In the genomic region with DNA sequence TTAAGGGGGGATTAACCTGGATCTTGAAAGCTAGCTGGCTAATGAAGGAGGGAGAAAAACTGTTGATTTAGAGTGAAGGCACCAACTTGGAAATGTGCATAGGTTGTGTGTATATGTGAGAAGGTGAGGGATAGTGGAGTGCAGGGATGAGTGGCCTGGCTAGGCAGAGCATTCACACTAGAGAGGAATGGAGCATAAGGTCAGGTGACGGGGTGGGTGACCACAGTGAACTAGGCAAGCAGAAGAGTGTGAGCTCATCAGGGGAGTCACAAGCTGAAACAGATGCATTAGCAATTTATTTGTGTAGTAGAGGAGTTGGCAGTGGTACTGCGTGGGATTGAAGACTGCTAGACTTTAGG, we compare ENCODE assay signal across 31 cellular contexts. TPM values are rescaled to one million over a fixed set of nuclear protein-coding genes. Genes with fewer than 3 reads are reported as not detected.
A peak's percentile ranks its signal among the peaks of the same experiment; 100 is the strongest.
DNase-seq lines count a peak whose midpoint lies in the region; ATAC-seq and TF ChIP-seq lines count a peak whose summit lies in the region.
"Had no signal": no experiment of that assay in that cellular context is flagged by ENCODE, and none has a peak within 500 bp of the region (broad histone marks: within the 10 kb centered on the region; RNA-seq: fewer than 3 reads in every experiment).

No MANE protein-coding gene starts in this region.

- H3K27me3 ChIP-seq in mesenchymal stem cell (ENCODE audit: control insufficient read depth in 1 of 2, insufficient read depth in 1 of 2, low read length in 2 of 2): no peaks in the 10 kb centered on the region
- no peaks in the 10 kb centered on the region for H3K27me3 ChIP-seq in GM23248 (replicated peaks; ENCODE audit: insufficient read depth)
- H3K27me3 ChIP-seq: BLaER1, pancreas, sigmoid colon, stomach, tibial artery had no signal

- H3K4me2 ChIP-seq in mesenchymal stem cell (ENCODE audit: low read length, poor library complexity, severe bottlenecking) (no peak overlapping the region), GM23248 (ENCODE audit: unreplicated experiment) (no peak overlapping the region)
- H3K4me2 ChIP-seq: BLaER1, SK-N-SH had no signal

- H2BK120ac ChIP-seq in mesenchymal stem cell (ENCODE audit: low read depth, low read length): no peak overlapping the region

- DNase-seq in WTC11 (ENCODE audit: low spot score) (no peak), mesenchymal stem cell (no peak), GM23248 (no peak)
- DNase-seq in activated CD8-positive, alpha-beta memory T cell treated with anti-CD3 and anti-CD28 coated beads, Interleukin-2, amount 50 U/mL, for 4 hours: no peak
- DNase-seq: activated CD4-positive, alpha-beta T cell treated with anti-CD3 and anti-CD28 coated beads for 4 hours; activated gamma-delta T cell treated with Interleukin-2 at 50 U/mL for 16 hours; activated naive CD8-positive, alpha-beta T cell treated with anti-CD3 and anti-CD28 coated beads, Interleukin-2, amount 50 U/mL, for 24 hours; activated T-cell treated with anti-CD3 and anti-CD28 coated beads, Interleukin-2, amount 50 U/mL, for 4 hours; COR-L47; endodermal cell; GF-D8; Karpas-422; NCI-H1048; NCI-H1694; NCI-H446 treated with DMSO at 0.1 percent for 48 hours; sigmoid colon; SK-N-SH; stomach; T-helper 17 cell; tibial artery had no signal

- H3K79me1 ChIP-seq in mesenchymal stem cell (replicated peaks; ENCODE audit: low read length, poor library complexity, severe bottlenecking): no peaks in the 10 kb centered on the region

- in situ Hi-C loops in GM23248 (cut with MboI): no loop called here

- H3K36me3 ChIP-seq in HEK293 (ENCODE audit: control insufficient read depth in 2 of 2, insufficient read depth in 1 of 2, low read length in 2 of 2) (no peaks in the 10 kb centered on the region), mesenchymal stem cell (ENCODE audit: control insufficient read depth in 1 of 2, insufficient read depth in 2 of 2, low read depth in 1 of 2, low read length in 2 of 2) (no peaks in the 10 kb centered on the region), GM23248 (ENCODE audit: low read depth) (no peaks in the 10 kb centered on the region)
- H3K36me3 ChIP-seq: BLaER1, pancreas, sigmoid colon, stomach, tibial artery had no signal

- no peak overlapping the region for H3K27ac ChIP-seq in HEK293 (ENCODE audit: extremely low read depth, low read depth, low read length)
- no peak overlapping the region for H3K27ac ChIP-seq in mesenchymal stem cell (ENCODE audit: low read length, poor library complexity, severe bottlenecking)
- no peak overlapping the region for H3K27ac ChIP-seq in GM23248
- H3K27ac ChIP-seq: BLaER1, pancreas, RWPE1, sigmoid colon, stomach, tibial artery had no signal

- peaks cover 2% of the 10 kb centered on the region; the same call in 1 of the 2 replicates for H3K4me1 Mint-ChIP-seq in WTC11
- H3K4me1 Mint-ChIP-seq in stimulated activated memory B cell treated with anti-CD40 and anti-IgM and Interleukin-4, amounts not matched to agents 10 μg/mL and 1 μg/mL and 100 μg/mL, for 72 hours: no peaks in the 10 kb centered on the region
- H3K4me1 Mint-ChIP-seq: activated naive CD8-positive, alpha-beta T cell treated with anti-CD3 and anti-CD28 coated beads, Interleukin-2, amount 50 U/mL, for 24 hours; central memory CD8-positive, alpha-beta T cell; endodermal cell; T-helper 17 cell had no signal

- no peaks in the 10 kb centered on the region for H4K20me1 ChIP-seq in GM23248 (ENCODE audit: insufficient read depth)
- H4K20me1 ChIP-seq: BLaER1 had no signal

- 75% methylated on average over 2 of the region's 2 CpGs for WGBS in mesenchymal stem cell
- WGBS in GM23248 (ENCODE audit: low coverage in 1 of 2, low lambda C conversion rate in 2 of 2, missing lambda C conversion rate in 2 of 2), 2 experiments: 30 to 42% methylated on average over 2 of the region's 2 CpGs

- no peak overlapping the region for H2AK5ac ChIP-seq in mesenchymal stem cell (ENCODE audit: low read length, severe bottlenecking)

- no peaks in the 10 kb centered on the region for H3K9me3 ChIP-seq in HEK293 (ENCODE audit: control insufficient read depth, insufficient read depth, low read depth, low read length)
- no peaks in the 10 kb centered on the region for H3K9me3 ChIP-seq in mesenchymal stem cell (ENCODE audit: control insufficient read depth, low read length)
- no peaks in the 10 kb centered on the region for H3K9me3 ChIP-seq in GM23248 (ENCODE audit: low read depth)
- H3K9me3 ChIP-seq: BLaER1, pancreas, sigmoid colon, SK-N-SH, stomach, tibial artery had no signal

- H2BK5ac ChIP-seq in mesenchymal stem cell (ENCODE audit: low read depth, low read length, poor library complexity, severe bottlenecking): no peak overlapping the region

- H3K4me3 ChIP-seq in HEK293 (ENCODE audit: low read depth, low read length) (no peak overlapping the region), mesenchymal stem cell (ENCODE audit: insufficient read depth in 1 of 2, low read depth in 1 of 2, low read length in 2 of 2) (peak overlapping the region in 1 of 2 experiments; percentile 1), GM23248 (no peak overlapping the region)
- H3K4me3 ChIP-seq: BLaER1, pancreas, sigmoid colon, stomach, tibial artery had no signal

- no peak overlapping the region for H2BK12ac ChIP-seq in mesenchymal stem cell (ENCODE audit: low read length in 2 of 2)

- H4K91ac ChIP-seq in mesenchymal stem cell (ENCODE audit: low read length): no peak overlapping the region

- no peak overlapping the region for H3K27ac Mint-ChIP-seq in WTC11
- no peak overlapping the region for H3K27ac Mint-ChIP-seq in stimulated activated memory B cell treated with anti-CD40 and anti-IgM and Interleukin-4, amounts not matched to agents 10 μg/mL and 1 μg/mL and 100 μg/mL, for 72 hours
- H3K27ac Mint-ChIP-seq: activated naive CD8-positive, alpha-beta T cell treated with anti-CD3 and anti-CD28 coated beads, Interleukin-2, amount 50 U/mL, for 24 hours; dendritic cell treated with granulocyte-macrophage colony-stimulating factor and Interleukin-4, amounts not matched to agents 40 ng/mL and 50 ng/mL, for 4 days; endodermal cell; T-helper 17 cell had no signal

- H3K4me3 Mint-ChIP-seq in WTC11: no peak overlapping the region
- no peak overlapping the region for H3K4me3 Mint-ChIP-seq in stimulated activated memory B cell treated with anti-CD40 and anti-IgM and Interleukin-4, amounts not matched to agents 10 μg/mL and 1 μg/mL and 100 μg/mL, for 72 hours
- H3K4me3 Mint-ChIP-seq: activated naive CD8-positive, alpha-beta T cell treated with anti-CD3 and anti-CD28 coated beads, Interleukin-2, amount 50 U/mL, for 24 hours; activated T-cell treated with anti-CD3 and anti-CD28 coated beads, Interleukin-2, amount 50 U/mL, for 4 hours; central memory CD8-positive, alpha-beta T cell; dendritic cell treated with granulocyte-macrophage colony-stimulating factor and Interleukin-4, amounts not matched to agents 40 ng/mL and 50 ng/mL, for 4 days; endodermal cell; T-helper 17 cell had no signal

- H3K4me1 ChIP-seq in HEK293 (ENCODE audit: control insufficient read depth, insufficient read depth, low read length): peaks cover 17% of the 10 kb centered on the region
- H3K4me1 ChIP-seq in mesenchymal stem cell (ENCODE audit: control insufficient read depth, insufficient read depth, low read depth, low read length): no peaks in the 10 kb centered on the region
- H3K4me1 ChIP-seq in GM23248 (ENCODE audit: insufficient read depth): no peaks in the 10 kb centered on the region
- H3K4me1 ChIP-seq: BLaER1, pancreas, sigmoid colon, stomach, tibial artery had no signal

- POLR2A ChIA-PET in HEK293 (lab: Yijun Ruan, JAX) (no interaction called here), WTC11 (lab: Charles Lee) (no interaction called here)

- no peak overlapping the region for H3K4ac ChIP-seq in mesenchymal stem cell (ENCODE audit: low read depth in 1 of 2, low read length in 2 of 2)

- H3K9me2 ChIP-seq in GM23248 (ENCODE audit: insufficient read depth): no peaks in the 10 kb centered on the region
- H3K9me2 ChIP-seq: SK-N-SH had no signal

- no peak overlapping the region for H3K23ac ChIP-seq in mesenchymal stem cell (ENCODE audit: low read length in 2 of 2)

- no peak overlapping the region for H4K8ac ChIP-seq in mesenchymal stem cell (ENCODE audit: low read length)

- no peaks in the 10 kb centered on the region for H3F3A ChIP-seq in GM23248 (ENCODE audit: insufficient read depth)

- H3K14ac ChIP-seq in mesenchymal stem cell (ENCODE audit: low read length in 2 of 2): no peak overlapping the region

- H3K79me2 ChIP-seq in GM23248 (ENCODE audit: insufficient read depth): no peaks in the 10 kb centered on the region

- H2AFZ ChIP-seq in mesenchymal stem cell (ENCODE audit: low read depth, low read length): no peak overlapping the region
- H2AFZ ChIP-seq in GM23248: no peak overlapping the region

- peak; percentile 36 for ATAC-seq in WTC11
- peak; percentile 52 for ATAC-seq in stimulated activated memory B cell treated with anti-CD40 and anti-IgM and Interleukin-4, amounts not matched to agents 10 μg/mL and 1 μg/mL and 100 μg/mL, for 72 hours
- no peak for ATAC-seq in GM21515 (IDR thresholded peaks at IDR 0.05; ENCODE audit: unreplicated experiment)
- ATAC-seq: activated naive CD8-positive, alpha-beta T cell treated with anti-CD3 and anti-CD28 coated beads, Interleukin-2, amount 50 U/mL, for 24 hours; activated T-cell treated with anti-CD3 and anti-CD28 coated beads, Interleukin-2, amount 50 U/mL, for 4 hours; T-helper 17 cell had no signal

- no peaks in the 10 kb centered on the region for H3K27me3 Mint-ChIP-seq in WTC11 (ENCODE audit: low read depth)
- no peaks in the 10 kb centered on the region for H3K27me3 Mint-ChIP-seq in stimulated activated memory B cell treated with anti-CD40 and anti-IgM and Interleukin-4, amounts not matched to agents 10 μg/mL and 1 μg/mL and 100 μg/mL, for 72 hours
- H3K27me3 Mint-ChIP-seq: dendritic cell treated with granulocyte-macrophage colony-stimulating factor and Interleukin-4, amounts not matched to agents 40 ng/mL and 50 ng/mL, for 4 days had no signal

- no peak overlapping the region for H2BK15ac ChIP-seq in mesenchymal stem cell (ENCODE audit: low read depth, poor library complexity, severe bottlenecking)

- no peaks in the 10 kb centered on the region for H3K9me3 Mint-ChIP-seq in WTC11
- no peaks in the 10 kb centered on the region for H3K9me3 Mint-ChIP-seq in stimulated activated memory B cell treated with anti-CD40 and anti-IgM and Interleukin-4, amounts not matched to agents 10 μg/mL and 1 μg/mL and 100 μg/mL, for 72 hours
- H3K9me3 Mint-ChIP-seq: activated naive CD8-positive, alpha-beta T cell treated with anti-CD3 and anti-CD28 coated beads, Interleukin-2, amount 50 U/mL, for 24 hours; activated T-cell treated with anti-CD3 and anti-CD28 coated beads, Interleukin-2, amount 50 U/mL, for 4 hours; central memory CD8-positive, alpha-beta T cell; dendritic cell treated with granulocyte-macrophage colony-stimulating factor and Interleukin-4, amounts not matched to agents 40 ng/mL and 50 ng/mL, for 4 days; endodermal cell had no signal

- no peak overlapping the region for H3K18ac ChIP-seq in mesenchymal stem cell (ENCODE audit: low read depth in 1 of 2, low read length in 2 of 2)

- peak overlapping the region; percentile 12 for H3K9ac ChIP-seq in mesenchymal stem cell (ENCODE audit: low read length)
- no peak overlapping the region for H3K9ac ChIP-seq in GM23248
- H3K9ac ChIP-seq: BLaER1, SK-N-SH had no signal

- TF ChIP-seq CTCF in HEK293 (tag by site-specific recombination; IDR thresholded peaks at IDR 0.05) (no peak), WTC11 (IDR thresholded peaks at IDR 0.05) (no peak)

- no peaks in the 10 kb centered on the region for H3K36me3 Mint-ChIP-seq in WTC11
- H3K36me3 Mint-ChIP-seq in stimulated activated memory B cell treated with anti-CD40 and anti-IgM and Interleukin-4, amounts not matched to agents 10 μg/mL and 1 μg/mL and 100 μg/mL, for 72 hours: no peaks in the 10 kb centered on the region

- CTCF ChIA-PET in HEK293 (lab: Yijun Ruan, JAX): interaction anchor here (0.8 kb wide), 1 partner anchor 52 kb away, joined by 3 read pairs; no protein-coding TSS in a partner anchor
- CTCF ChIA-PET in WTC11 (lab: Charles Lee): no interaction called here

RNA-seq across cellular contexts. Expression of a gene that starts 10.5 kb away (rescaled TPM):
- not detected in 3 replicates for total RNA-seq in WTC11 (2021)
- polyA plus RNA-seq in mesenchymal stem cell (2013, experiment 1 of 2): not detected
- polyA plus RNA-seq in mesenchymal stem cell (2013, experiment 2 of 2): not detected
- total RNA-seq in GM23248 (2014; rRNA removed; shearing (Covaris generic)): not detected in 2 replicates
- not detected in 2 replicates for polyA plus RNA-seq in GM23248 (2016; fragmentation: Nextera tagmentation; extraction: Ambion mirVana)
- total RNA-seq: activated CD8-positive, alpha-beta memory T cell treated with anti-CD3 and anti-CD28 coated beads for 36 hours; activated T-cell treated with anti-CD3 and anti-CD28 coated beads, Interleukin-2, amount 50 U/mL, for 4 hours; endodermal cell; liver; pancreas; sigmoid colon; T-helper 17 cell had no signal
- polyA plus RNA-seq: liver, neural cell, pancreas, sigmoid colon, SK-N-SH, stomach had no signal

RNA-seq across cellular contexts. Expression of a gene that starts 22.0 kb away (rescaled TPM):
- total RNA-seq in WTC11 (2021): 2.3 to 2.4 TPM (median 2.3 TPM) in 3 replicates
- polyA plus RNA-seq in mesenchymal stem cell (2013, experiment 1 of 2): not detected
- not detected for polyA plus RNA-seq in mesenchymal stem cell (2013, experiment 2 of 2)
- total RNA-seq in GM23248 (2014; rRNA removed; shearing (Covaris generic)): not detected in 2 replicates
- polyA plus RNA-seq in GM23248 (2016; fragmentation: Nextera tagmentation; extraction: Ambion mirVana): not detected in 2 replicates
- total RNA-seq: activated CD8-positive, alpha-beta memory T cell treated with anti-CD3 and anti-CD28 coated beads for 36 hours; activated T-cell treated with anti-CD3 and anti-CD28 coated beads, Interleukin-2, amount 50 U/mL, for 4 hours had no signal
- polyA plus RNA-seq: SK-N-SH had no signal

RNA-seq across cellular contexts. Expression of a gene that starts 36.0 kb away (rescaled TPM):
- total RNA-seq in WTC11 (2021): 0.09 TPM in 1 of 3 replicates, not detected in the others
- not detected for polyA plus RNA-seq in mesenchymal stem cell (2013, experiment 1 of 2)
- polyA plus RNA-seq in mesenchymal stem cell (2013, experiment 2 of 2): not detected
- not detected in 2 replicates for total RNA-seq in GM23248 (2014; rRNA removed; shearing (Covaris generic))
- polyA plus RNA-seq in GM23248 (2016; fragmentation: Nextera tagmentation; extraction: Ambion mirVana): not detected in 2 replicates
- total RNA-seq: activated CD8-positive, alpha-beta memory T cell treated with anti-CD3 and anti-CD28 coated beads for 36 hours; activated T-cell treated with anti-CD3 and anti-CD28 coated beads, Interleukin-2, amount 50 U/mL, for 4 hours; endodermal cell; T-helper 17 cell had no signal
- polyA plus RNA-seq: neural cell, SK-N-SH, stomach had no signal
